In genomic region chr5:116959843-116960242, GRCh38 we compare ENCODE assay signal across 9 cellular contexts.
"Had no signal": no experiment of that assay in that cellular context is flagged by ENCODE, and none has a peak within 500 bp of the region (broad histone marks: within the 10 kb centered on the region; RNA-seq: fewer than 3 reads in every experiment).

No MANE protein-coding gene starts in this region.

- DNase-seq: activated gamma-delta T cell; effector CD4-positive, alpha-beta T cell; gastrocnemius medialis; head of caudate nucleus; lower lobe of right lung; nephron progenitor cell; stimulated activated naive CD4-positive, alpha-beta T cell; upper lobe of right lung had no signal

- ATAC-seq: esophagus mucosa, gastrocnemius medialis, lower lobe of right lung, upper lobe of right lung had no signal
